Comparison of ENCODE assay signal across 1 cellular context in genomic region chr14:23025181-23025788, GRCh38.
TF ChIP-seq lines count a peak whose summit lies in the region.

No MANE protein-coding gene starts in this region.

TF ChIP-seq in K562, 482 proteins besides CTCF, POLR2A, EP300 and RAD21:
- TF ChIP-seq ZFPM2 (CRISPR knock-in tag; IDR thresholded peaks at IDR 0.05) (no peak), ZNF76 (CRISPR knock-in tag; IDR thresholded peaks at IDR 0.05; ENCODE audit: borderline replicate concordance) (no peak), SUPT5H (IDR thresholded peaks at IDR 0.05) (peak; percentile 50), WHSC1 (IDR thresholded peaks at IDR 0.05; ENCODE audit: low read length) (no peak), ZZZ3 (IDR thresholded peaks at IDR 0.05) (no peak), POLR2B (IDR thresholded peaks at IDR 0.05; ENCODE audit: low read depth, partially characterized antibody) (peak; percentile 53), EGR1 (conservative IDR thresholded peaks at IDR 0.05) (peak; percentile 91), KDM1A (IDR thresholded peaks at IDR 0.05) (peak; percentile 44 to 45; a peak in 2 of 4 replicates), NCOA6 (IDR thresholded peaks at IDR 0.05) (no peak), MYC (IDR thresholded peaks at IDR 0.05; ENCODE audit: low read depth, low read length) (no peak), MYC (CRISPR knock-in tag; IDR thresholded peaks at IDR 0.05; ENCODE audit: borderline replicate concordance, low read depth) (no peak), GATA2 (CRISPR knock-in tag; IDR thresholded peaks at IDR 0.05) (no peak), ZNF79 (CRISPR knock-in tag; IDR thresholded peaks at IDR 0.05; ENCODE audit: low read depth) (no peak), PHB2 (IDR thresholded peaks at IDR 0.05; ENCODE audit: low read depth) (no peak), RNF2 (IDR thresholded peaks at IDR 0.05) (no peak), THRB (CRISPR knock-in tag; conservative IDR thresholded peaks at IDR 0.05) (0 out of 2 replicates have a peak, but pooled peaks have one; percentile 33), ZNF696 (CRISPR knock-in tag; conservative IDR thresholded peaks at IDR 0.05) (no peak), YBX1 (IDR thresholded peaks at IDR 0.05) (no peak), PCBP1 (IDR thresholded peaks at IDR 0.05; ENCODE audit: low read depth, low read length, poor library complexity, severe bottlenecking) (no peak), NCOA2 (IDR thresholded peaks at IDR 0.05; ENCODE audit: partially characterized antibody in 2 of 2) (no peak), E2F6 (IDR thresholded peaks at IDR 0.05; ENCODE audit: borderline replicate concordance in 1 of 2, extremely low read depth in 1 of 2, insufficient read depth in 1 of 2, insufficient read length in 1 of 2, low read depth in 1 of 2, low read length in 1 of 2, poor library complexity in 1 of 2, severe bottlenecking in 1 of 2) (no peak), ZNF395 (CRISPR knock-in tag; IDR thresholded peaks at IDR 0.05) (no peak), RBFOX2 (IDR thresholded peaks at IDR 0.05; ENCODE audit: low read depth, low read length) (no peak), PBX2 (CRISPR knock-in tag; IDR thresholded peaks at IDR 0.05; ENCODE audit: low read depth) (no peak), PBX2 (tag; conservative IDR thresholded peaks at IDR 0.05; ENCODE audit: low read depth) (peak; percentile 21; the same call in 1 of the 2 replicates), CLOCK (CRISPR knock-in tag; IDR thresholded peaks at IDR 0.05; ENCODE audit: borderline replicate concordance) (no peak), THRAP3 (IDR thresholded peaks at IDR 0.05; ENCODE audit: borderline replicate concordance) (no peak), PTTG1 (tag; IDR thresholded peaks at IDR 0.05; ENCODE audit: low read depth) (no peak), TBP (optimal IDR thresholded peaks at IDR 0.05; ENCODE audit: low read depth, low read length) (no peak), IFI16 (CRISPR knock-in tag; IDR thresholded peaks at IDR 0.05) (no peak), ZNF253 (CRISPR knock-in tag; conservative IDR thresholded peaks at IDR 0.05) (no peak), ELF2 (CRISPR knock-in tag; IDR thresholded peaks at IDR 0.05) (no peak), SMC3 (conservative IDR thresholded peaks at IDR 0.05; ENCODE audit: insufficient read depth, low read depth, low read length) (no peak), EZH2 (IDR thresholded peaks at IDR 0.05; ENCODE audit: borderline replicate concordance, low read depth, low read length) (no peak), CBFA2T3 (IDR thresholded peaks at IDR 0.05) (peak; percentile 45; the same call in 1 of the 2 replicates), KAT8 (IDR thresholded peaks at IDR 0.05; ENCODE audit: low read depth) (no peak), ZNF507 (tag; conservative IDR thresholded peaks at IDR 0.05) (no peak), TCF7 (IDR thresholded peaks at IDR 0.05; ENCODE audit: borderline replicate concordance) (no peak), ZNF586 (CRISPR knock-in tag; conservative IDR thresholded peaks at IDR 0.05) (no peak), ELF1 (tag; IDR thresholded peaks at IDR 0.05) (no peak), HEY1 (CRISPR knock-in tag; IDR thresholded peaks at IDR 0.05; ENCODE audit: borderline replicate concordance) (no peak), NR2C2 (CRISPR knock-in tag; IDR thresholded peaks at IDR 0.05) (no peak), NR2C2 (tag; IDR thresholded peaks at IDR 0.05) (no peak), POLR2AphosphoS2 (IDR thresholded peaks at IDR 0.05; ENCODE audit: low read length) (peak; percentile 79; the same call in 1 of the 2 replicates)
- TF ChIP-seq, protein P1, sequence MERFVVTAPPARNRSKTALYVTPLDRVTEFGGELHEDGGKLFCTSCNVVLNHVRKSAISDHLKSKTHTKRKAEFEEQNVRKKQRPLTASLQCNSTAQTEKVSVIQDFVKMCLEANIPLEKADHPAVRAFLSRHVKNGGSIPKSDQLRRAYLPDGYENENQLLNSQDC (CRISPR knock-in tag; IDR thresholded peaks at IDR 0.05): no peak
- TF ChIP-seq, protein P2, sequence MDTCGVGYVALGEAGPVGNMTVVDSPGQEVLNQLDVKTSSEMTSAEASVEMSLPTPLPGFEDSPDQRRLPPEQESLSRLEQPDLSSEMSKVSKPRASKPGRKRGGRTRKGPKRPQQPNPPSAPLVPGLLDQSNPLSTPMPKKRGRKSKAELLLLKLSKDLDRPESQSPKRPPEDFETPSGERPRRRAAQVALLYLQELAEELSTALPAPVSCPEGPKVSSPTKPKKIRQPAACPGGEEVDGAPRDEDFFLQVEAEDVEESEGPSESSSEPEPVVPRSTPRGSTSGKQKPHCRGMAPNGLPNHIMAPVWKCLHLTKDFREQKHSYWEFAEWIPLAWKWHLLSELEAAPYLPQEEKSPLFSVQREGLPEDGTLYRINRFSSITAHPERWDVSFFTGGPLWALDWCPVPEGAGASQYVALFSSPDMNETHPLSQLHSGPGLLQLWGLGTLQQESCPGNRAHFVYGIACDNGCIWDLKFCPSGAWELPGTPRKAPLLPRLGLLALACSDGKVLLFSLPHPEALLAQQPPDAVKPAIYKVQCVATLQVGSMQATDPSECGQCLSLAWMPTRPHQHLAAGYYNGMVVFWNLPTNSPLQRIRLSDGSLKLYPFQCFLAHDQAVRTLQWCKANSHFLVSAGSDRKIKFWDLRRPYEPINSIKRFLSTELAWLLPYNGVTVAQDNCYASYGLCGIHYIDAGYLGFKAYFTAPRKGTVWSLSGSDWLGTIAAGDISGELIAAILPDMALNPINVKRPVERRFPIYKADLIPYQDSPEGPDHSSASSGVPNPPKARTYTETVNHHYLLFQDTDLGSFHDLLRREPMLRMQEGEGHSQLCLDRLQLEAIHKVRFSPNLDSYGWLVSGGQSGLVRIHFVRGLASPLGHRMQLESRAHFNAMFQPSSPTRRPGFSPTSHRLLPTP (IDR thresholded peaks at IDR 0.05; ENCODE audit: borderline replicate concordance, extremely low read depth, insufficient read length): no peak
- TF ChIP-seq, protein P3, sequence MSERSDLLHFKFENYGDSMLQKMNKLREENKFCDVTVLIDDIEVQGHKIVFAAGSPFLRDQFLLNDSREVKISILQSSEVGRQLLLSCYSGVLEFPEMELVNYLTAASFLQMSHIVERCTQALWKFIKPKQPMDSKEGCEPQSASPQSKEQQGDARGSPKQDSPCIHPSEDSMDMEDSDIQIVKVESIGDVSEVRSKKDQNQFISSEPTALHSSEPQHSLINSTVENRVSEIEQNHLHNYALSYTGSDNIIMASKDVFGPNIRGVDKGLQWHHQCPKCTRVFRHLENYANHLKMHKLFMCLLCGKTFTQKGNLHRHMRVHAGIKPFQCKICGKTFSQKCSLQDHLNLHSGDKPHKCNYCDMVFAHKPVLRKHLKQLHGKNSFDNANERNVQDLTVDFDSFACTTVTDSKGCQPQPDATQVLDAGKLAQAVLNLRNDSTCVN (CRISPR knock-in tag; IDR thresholded peaks at IDR 0.05): no peak
